Comparison of ENCODE assay signal across 8 cellular contexts in genomic region chr11:2825886-2826678, GRCh38. TPM values are rescaled to one million over a fixed set of nuclear protein-coding genes. Genes with fewer than 3 reads are reported as not detected.
DNase-seq lines count a peak whose midpoint lies in the region; ATAC-seq lines count a peak whose summit lies in the region.

No MANE protein-coding gene starts in this region.

- peak overlapping the region; percentile 62 to 74 (median 71) for H3K9ac ChIP-seq in skeletal muscle tissue (ENCODE audit: low read depth in 1 of 3, low read length in 3 of 3)

- H3K36me3 ChIP-seq in skeletal muscle tissue (ENCODE audit: control insufficient read depth in 3 of 3, insufficient read depth in 3 of 3, low read length in 3 of 3) = no peaks in the 10 kb centered on the region

- H3K4me3 ChIP-seq in skeletal muscle tissue (ENCODE audit: low read length in 3 of 3) = peak overlapping the region in 2 of 3 donors; percentile 29 to 48

- peaks cover 2 to 6% (median 4%) of the 10 kb centered on the region in 3 donors for H3K9me3 ChIP-seq in skeletal muscle tissue (ENCODE audit: control insufficient read depth in 3 of 3, low read length in 3 of 3)

- ATAC-seq in GM19324 (IDR thresholded peaks at IDR 0.05; ENCODE audit: low FRiP score, unreplicated experiment) (no peak), HG03469 (IDR thresholded peaks at IDR 0.05; ENCODE audit: unreplicated experiment) (no peak)

- H3K4me1 ChIP-seq in skeletal muscle tissue (ENCODE audit: control insufficient read depth in 3 of 3, insufficient read depth in 3 of 3, low read length in 3 of 3) = peaks cover 35 to 42% (median 36%) of the 10 kb centered on the region in 3 donors

- H3K27me3 ChIP-seq in skeletal muscle tissue (ENCODE audit: control insufficient read depth in 3 of 3, insufficient read depth in 3 of 3, low read length in 3 of 3) = peaks cover 0 to 17% (median 4%) of the 10 kb centered on the region in 3 donors

- H3K27ac ChIP-seq in angular gyrus (ENCODE audit: low read depth, low read length) (peak overlapping the region; percentile 9), skeletal muscle tissue (ENCODE audit: low read depth, low read length) (peak overlapping the region; percentile 83)

- DNase-seq in HPDE6-E6E7 (ENCODE audit: extremely low spot score) = peak; percentile 97
- peak; percentile 82 for DNase-seq in iPS-NIHi11 (ENCODE audit: low spot score)
- no peak for DNase-seq in NCI-H1694 treated with DMSO at 0.1 percent for 48 hours (lab: John Stamatoyannopoulos, UW)
- no peak for DNase-seq in stimulated activated CD4-positive, alpha-beta T cell treated with anti-CD3 and anti-CD28 coated beads, Interleukin-4, amount 100 ng/mL, for 1 hour

RNA-seq across cellular contexts. Expression of gene CDKN1C, which starts 59.5 kb away (rescaled TPM):
- total RNA-seq in skeletal muscle tissue = 209 TPM

Comparison
In these comparisons a context has a peak if more than half of its experiments do, and no peak if none do; other contexts are left out.
1. DNase-seq: peak in HPDE6-E6E7 (single experiment) and iPS-NIHi11 (single experiment); none in NCI-H1694 treated with DMSO at 0.1 percent for 48 hours (single experiment) and stimulated activated CD4-positive, alpha-beta T cell treated with anti-CD3 and anti-CD28 coated beads, Interleukin-4, amount 100 ng/mL, for 1 hour (single experiment).